15 cellular contexts compared by ENCODE assay signal in genomic region chr5:15521349-15521937, GRCh38. TPM values are rescaled to one million over a fixed set of nuclear protein-coding genes. Genes with fewer than 3 reads are reported as not detected.
DNase-seq lines count a peak whose midpoint lies in the region; TF ChIP-seq lines count a peak whose summit lies in the region.
"Had no signal": no experiment of that assay in that cellular context is flagged by ENCODE, and none has a peak within 500 bp of the region (broad histone marks: within the 10 kb centered on the region; RNA-seq: fewer than 3 reads in every experiment).

No MANE protein-coding gene starts in this region.

- H4K20me1 ChIP-seq in SK-N-SH (ENCODE audit: insufficient read depth), result peaks cover 9% of the 10 kb centered on the region; the same call in 1 of the 2 replicates

- H3K4me1 ChIP-seq in SK-N-SH (ENCODE audit: control insufficient read depth in 1 of 2, insufficient read depth in 2 of 2, low read depth in 1 of 2, low read length in 1 of 2), result peaks cover 5 to 21% of the 10 kb centered on the region in 2 experiments; a peak in 3 of 4 replicates
- H3K4me1 ChIP-seq: colonic mucosa, testis had no signal

- H3K27me3 Mint-ChIP-seq in HFFc6 (ENCODE audit: insufficient read depth), result peaks cover 2% of the 10 kb centered on the region
- H3K27me3 Mint-ChIP-seq: stimulated activated memory B cell treated with anti-CD40 and anti-IgM and Interleukin-4, amounts not matched to agents 10 μg/mL and 1 μg/mL and 100 μg/mL, for 72 hours had no signal

- no peaks in the 10 kb centered on the region for H3K27me3 ChIP-seq in SK-N-SH (ENCODE audit: insufficient read depth)
- H3K27me3 ChIP-seq: colonic mucosa, testis had no signal

- DNase-seq in HFFc6 (no peak), SK-N-SH (no peak), fibroblast of mammary gland (ENCODE audit: low read depth) (peak; percentile 39), pons (ENCODE audit: low spot score) (peak; percentile 32), NCI-H226 (no peak), NCI-H446 treated with DMSO at 0.1 percent for 48 hours (lab: John Stamatoyannopoulos, UW) (no peak)
- DNase-seq in stimulated activated CD4-positive, alpha-beta T cell treated with anti-CD3 and anti-CD28 coated beads, Interleukin-2, amount 100 ng/mL, for 24 hours, result no peak
- DNase-seq: colonic mucosa, endodermal cell, NCI-H526 treated with DMSO at 0.1 percent for 48 hours, T-cell, testis had no signal

- TF ChIP-seq RAD21 in SK-N-SH (IDR thresholded peaks at IDR 0.05; ENCODE audit: low read length), result no peak

- peaks cover 62% of the 10 kb centered on the region for H3K4me1 Mint-ChIP-seq in HFFc6 (ENCODE audit: low read depth)
- H3K4me1 Mint-ChIP-seq: endodermal cell; stimulated activated memory B cell treated with anti-CD40 and anti-IgM and Interleukin-4, amounts not matched to agents 10 μg/mL and 1 μg/mL and 100 μg/mL, for 72 hours; T-cell had no signal

- H3K9me2 ChIP-seq in SK-N-SH, result no peaks in the 10 kb centered on the region

- POLR2A ChIA-PET in SK-N-SH (lab: Yijun Ruan, JAX), result no interaction called here

- TF ChIP-seq CTCF in HFFc6 (IDR thresholded peaks at IDR 0.05) (no peak), SK-N-SH (IDR thresholded peaks at IDR 0.05) (no peak), fibroblast of mammary gland (conservative IDR thresholded peaks at IDR 0.05; ENCODE audit: control insufficient read depth, insufficient read depth, low read depth, low read length) (no peak)

- H3K9me3 Mint-ChIP-seq in HFFc6, result no peaks in the 10 kb centered on the region
- H3K9me3 Mint-ChIP-seq: endodermal cell had no signal

- no peak overlapping the region for H3K9ac ChIP-seq in SK-N-SH

- TF ChIP-seq EP300 in SK-N-SH (IDR thresholded peaks at IDR 0.05; ENCODE audit: borderline replicate concordance in 1 of 2, low read depth in 1 of 2, low read length in 1 of 2), result no peak

- peak overlapping the region; percentile 10 to 24; a peak in 2 of 4 replicates for H3K4me3 ChIP-seq in SK-N-SH (ENCODE audit: low read depth in 2 of 2, low read length in 1 of 2)
- H3K4me3 ChIP-seq in fibroblast of mammary gland (ENCODE audit: control insufficient read depth, low read depth, low read length), result no peak overlapping the region
- H3K4me3 ChIP-seq: colonic mucosa, testis had no signal

- 0 out of 2 replicates have a peak overlapping the region, but pooled peaks have one; percentile 13 for H3K4me2 ChIP-seq in SK-N-SH

- peak overlapping the region; percentile 19 for H3K27ac Mint-ChIP-seq in HFFc6
- H3K27ac Mint-ChIP-seq: activated naive CD4-positive, alpha-beta T cell treated with anti-CD3 and anti-CD28 coated beads, Interleukin-2, amount 50 U/mL, for 72 hours; endodermal cell; stimulated activated memory B cell treated with anti-CD40 and anti-IgM and Interleukin-4, amounts not matched to agents 10 μg/mL and 1 μg/mL and 100 μg/mL, for 72 hours; T-cell had no signal

- peaks cover 21% of the 10 kb centered on the region for H3K36me3 Mint-ChIP-seq in HFFc6 (ENCODE audit: low read depth)
- H3K36me3 Mint-ChIP-seq: activated naive CD4-positive, alpha-beta T cell treated with anti-CD3 and anti-CD28 coated beads, Interleukin-2, amount 50 U/mL, for 72 hours; stimulated activated memory B cell treated with anti-CD40 and anti-IgM and Interleukin-4, amounts not matched to agents 10 μg/mL and 1 μg/mL and 100 μg/mL, for 72 hours; T-cell had no signal

- peaks cover 0 to 2% of the 10 kb centered on the region in 2 experiments for H3K36me3 ChIP-seq in SK-N-SH (replicated peaks in 1 of 2; ENCODE audit: control insufficient read depth in 1 of 2, insufficient read depth in 2 of 2, low read length in 1 of 2)
- H3K36me3 ChIP-seq: colonic mucosa had no signal

- H3K79me2 ChIP-seq in SK-N-SH (ENCODE audit: insufficient read depth), result peaks cover 71% of the 10 kb centered on the region

- H3K27ac ChIP-seq in SK-N-SH (ENCODE audit: low read depth in 2 of 2, low read length in 1 of 2), result peak overlapping the region in 1 of 2 experiments; percentile 38; a peak in 1 of 4 replicates
- H3K27ac ChIP-seq: colonic mucosa, testis had no signal

- 63% methylated on average over 7 of the region's 7 CpGs for WGBS in SK-N-SH (ENCODE audit: low lambda C conversion rate)

- peak overlapping the region; percentile 62 for H3K4me3 Mint-ChIP-seq in HFFc6
- H3K4me3 Mint-ChIP-seq: endodermal cell; stimulated activated memory B cell treated with anti-CD40 and anti-IgM and Interleukin-4, amounts not matched to agents 10 μg/mL and 1 μg/mL and 100 μg/mL, for 72 hours; T-cell had no signal

- no peak overlapping the region for H2AFZ ChIP-seq in SK-N-SH (ENCODE audit: low read depth)

- H3F3A ChIP-seq in SK-N-SH (replicated peaks; ENCODE audit: insufficient read depth), result no peaks in the 10 kb centered on the region

- no peaks in the 10 kb centered on the region for H3K9me3 ChIP-seq in SK-N-SH
- H3K9me3 ChIP-seq: colonic mucosa, testis had no signal

- CTCF ChIA-PET in SK-N-SH (lab: Yijun Ruan, JAX), result interaction anchor here (1.0 to 1.6 kb wide), 3 partner anchors 12 to 174 kb away, joined by 3 to 6 read pairs (median 3); no protein-coding TSS in a partner anchor

TF ChIP-seq in SK-N-SH, 30 proteins besides CTCF, POLR2A, EP300 and RAD21:
- TF ChIP-seq CHD2 (IDR thresholded peaks at IDR 0.05; ENCODE audit: low read length, partially characterized antibody) (no peak), RCOR1 (IDR thresholded peaks at IDR 0.05; ENCODE audit: low read length) (no peak)

RNA-seq across cellular contexts. Expression of gene FBXL7, which starts 21.5 kb away (rescaled TPM):
- 10 to 100 TPM; 12.7 to 19.2 (median 16.8) TPM for total RNA-seq in HFFc6 (2021; fragmentation: NEBNext Ultra II Directional; extraction: Animal tissue kit (Norgen Biotek cat#: 25700))
- polyA plus RNA-seq in SK-N-SH (2012; rRNA removed), result 6.3 and 7.0 TPM in 2 replicates
- 4.8 and 6.2 TPM in 2 replicates for polyA plus RNA-seq in SK-N-SH (2012; cell fraction: cytosol; rRNA removed)
- polyA plus RNA-seq in SK-N-SH (2012; cell fraction: nucleus; rRNA removed), result 13.9 and 18.0 TPM in 2 replicates
- total RNA-seq: activated CD8-positive, alpha-beta memory T cell treated with anti-CD3 and anti-CD28 coated beads for 36 hours; activated naive CD4-positive, alpha-beta T cell treated with anti-CD3 and anti-CD28 coated beads, Interleukin-2, amount 50 U/mL, for 72 hours had no signal

Comparison
In these comparisons a context has a peak if more than half of its experiments do, and no peak if none do; other contexts are left out.
1. DNase-seq: peak in fibroblast of mammary gland (single experiment) and pons (single experiment); none in HFFc6 (single experiment), SK-N-SH (single experiment), NCI-H226 (single experiment), NCI-H446 treated with DMSO at 0.1 percent for 48 hours (single experiment) and stimulated activated CD4-positive, alpha-beta T cell treated with anti-CD3 and anti-CD28 coated beads, Interleukin-2, amount 100 ng/mL, for 24 hours (0 of 2).